Comparison of ENCODE assay signal across 31 cellular contexts in the genomic region with DNA sequence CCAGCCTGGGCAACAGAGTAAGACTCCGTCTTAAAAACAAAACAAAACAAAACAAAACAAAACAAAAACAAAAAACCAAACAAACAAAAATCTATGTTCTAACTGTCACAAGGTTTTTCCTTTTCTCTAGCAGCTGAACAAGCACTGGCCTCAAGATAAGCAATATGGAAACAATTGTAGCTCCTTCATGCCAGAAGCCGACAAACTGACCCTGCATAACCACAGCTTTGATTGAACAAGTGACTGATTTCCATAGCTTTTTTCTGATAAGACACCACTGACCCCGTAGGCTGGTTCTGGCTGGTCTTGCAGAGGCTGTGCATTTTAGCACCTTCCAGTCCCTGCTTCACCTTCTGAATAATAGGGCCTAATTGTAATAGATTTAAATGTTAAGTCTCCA. TPM values are rescaled to one million over a fixed set of nuclear protein-coding genes. Genes with fewer than 3 reads are reported as not detected.
"Had no signal": no experiment of that assay in that cellular context is flagged by ENCODE, and none has a peak within 500 bp of the region (broad histone marks: within the 10 kb centered on the region; RNA-seq: fewer than 3 reads in every experiment).

No MANE protein-coding gene starts in this region.

- H3K36me3 Mint-ChIP-seq: memory B cell; natural killer cell; stimulated activated effector memory CD8-positive, alpha-beta T cell treated with anti-CD3 and anti-CD28 coated beads, Interleukin-12 subunit alpha, Interleukin-12 subunit beta, amount 100 ng/mL, for 72 hours had no signal

- H3K4me3 ChIP-seq: dorsolateral prefrontal cortex, gastrocnemius medialis, heart left ventricle, hepatocyte, lung, psoas muscle, sigmoid colon, thoracic aorta, transverse colon, upper lobe of right lung, uterus had no signal

- DNase-seq: dorsolateral prefrontal cortex; effector CD4-positive, alpha-beta T cell; foreskin fibroblast; gastrocnemius medialis; heart left ventricle; kidney; natural killer cell; occipital lobe; psoas muscle; right cardiac atrium; sigmoid colon; stimulated activated CD4-positive, alpha-beta T cell treated with anti-CD3 and anti-CD28 coated beads, Interleukin-2, amount 100 ng/mL, for 24 hours; stimulated activated CD4-positive, alpha-beta T cell treated with anti-CD3 and anti-CD28 coated beads, Interleukin-4, amount 100 ng/mL, for 24 hours; stimulated activated naive CD4-positive, alpha-beta T cell treated with Interleukin-2 at 50 U/mL for 16 hours; substantia nigra; transverse colon; upper lobe of right lung; uterus had no signal

- H2AFZ ChIP-seq: hepatocyte had no signal

- H3K4me1 ChIP-seq: gastrocnemius medialis, heart left ventricle, psoas muscle, sigmoid colon, transverse colon, upper lobe of right lung, uterus had no signal

- ATAC-seq: esophagus mucosa; gastrocnemius medialis; heart left ventricle; left lobe of liver; natural killer cell; psoas muscle; right cardiac atrium; stimulated activated effector memory CD8-positive, alpha-beta T cell treated with anti-CD3 and anti-CD28 coated beads, Interleukin-12 subunit alpha, Interleukin-12 subunit beta, amount 100 ng/mL, for 72 hours; upper lobe of right lung had no signal

- H3K36me3 ChIP-seq: gastrocnemius medialis, heart left ventricle, sigmoid colon, thoracic aorta, transverse colon, upper lobe of right lung, uterus had no signal

- H3K27me3 Mint-ChIP-seq: memory B cell had no signal

- H3K27ac ChIP-seq: dorsolateral prefrontal cortex, epithelial cell of prostate, gastrocnemius medialis, heart left ventricle, hepatocyte, psoas muscle, sigmoid colon, thoracic aorta, transverse colon, upper lobe of right lung, uterus had no signal

- H3K4me3 Mint-ChIP-seq: memory B cell; natural killer cell; stimulated activated effector memory CD8-positive, alpha-beta T cell treated with anti-CD3 and anti-CD28 coated beads, Interleukin-12 subunit alpha, Interleukin-12 subunit beta, amount 100 ng/mL, for 72 hours had no signal

- H3K27ac Mint-ChIP-seq: memory B cell; natural killer cell; stimulated activated effector memory CD8-positive, alpha-beta T cell treated with anti-CD3 and anti-CD28 coated beads, Interleukin-12 subunit alpha, Interleukin-12 subunit beta, amount 100 ng/mL, for 72 hours had no signal

- H3K27me3 ChIP-seq: gastrocnemius medialis, hepatocyte, sigmoid colon, transverse colon, upper lobe of right lung, uterus had no signal

- H3K79me2 ChIP-seq: hepatocyte had no signal

- FAIRE-seq: colon, kidney had no signal

- H3K9me3 ChIP-seq: gastrocnemius medialis, heart left ventricle, psoas muscle, sigmoid colon, thoracic aorta, transverse colon, upper lobe of right lung, uterus had no signal

- H3K9me3 Mint-ChIP-seq: memory B cell; natural killer cell; stimulated activated effector memory CD8-positive, alpha-beta T cell treated with anti-CD3 and anti-CD28 coated beads, Interleukin-12 subunit alpha, Interleukin-12 subunit beta, amount 100 ng/mL, for 72 hours had no signal

- H3K4me2 ChIP-seq: hepatocyte had no signal

- H3K4me1 Mint-ChIP-seq: memory B cell; natural killer cell; stimulated activated effector memory CD8-positive, alpha-beta T cell treated with anti-CD3 and anti-CD28 coated beads, Interleukin-12 subunit alpha, Interleukin-12 subunit beta, amount 100 ng/mL, for 72 hours had no signal

RNA-seq across cellular contexts. Expression of a gene that starts 49.5 kb away (rescaled TPM):
- polyA plus RNA-seq: hepatocyte had no signal

RNA-seq across cellular contexts. Expression of a gene that starts 59.8 kb away (rescaled TPM):
- total RNA-seq: esophagus mucosa, glomerular endothelial cell, lung, mononuclear cell, natural killer cell, sigmoid colon, skeletal muscle tissue, thoracic aorta, transverse colon, upper lobe of right lung, uterus had no signal
- polyA plus RNA-seq: lung, neural cell had no signal
